33 cellular contexts compared by ENCODE assay signal in the genomic region with DNA sequence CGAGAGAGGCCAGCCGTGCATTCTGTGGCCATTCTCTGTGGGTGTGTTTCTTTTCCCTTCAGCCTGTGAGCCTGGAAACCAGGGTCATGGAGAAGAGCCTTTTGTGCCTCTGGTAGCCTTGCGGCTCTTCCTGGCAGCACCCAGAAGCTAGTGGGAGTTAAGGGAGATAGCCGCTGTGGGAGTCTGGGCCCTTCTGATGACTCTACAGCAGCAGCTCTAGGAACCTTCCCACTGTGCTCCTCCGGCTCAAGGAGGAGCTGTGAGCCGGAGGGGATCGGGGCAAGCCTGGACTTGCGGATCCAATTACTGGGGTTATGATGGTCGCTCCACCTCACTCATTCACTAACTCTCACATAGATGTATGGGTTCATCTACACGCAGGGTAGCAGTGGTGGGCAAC. TPM values are rescaled to one million over a fixed set of nuclear protein-coding genes. Genes with fewer than 3 reads are reported as not detected.
DNase-seq lines count a peak whose midpoint lies in the region; ATAC-seq and TF ChIP-seq lines count a peak whose summit lies in the region.
"Had no signal": no experiment of that assay in that cellular context is flagged by ENCODE, and none has a peak within 500 bp of the region (broad histone marks: within the 10 kb centered on the region; RNA-seq: fewer than 3 reads in every experiment).

No MANE protein-coding gene starts in this region.

- intact Hi-C loops in natural killer cell (cut with micrococcal nuclease) = no loop called here
- intact Hi-C loops in CD14-positive monocyte (cut with micrococcal nuclease) = no loop called here
- intact Hi-C loops in aorta (cut with DNase I) = loop anchor here in 1 of 2 donors (5.0 kb wide), 1 partner anchor 36 kb away; no protein-coding TSS in a partner anchor

- no peak overlapping the region for H3K4me3 ChIP-seq in aorta (ENCODE audit: low read length in 2 of 2)
- H3K4me3 ChIP-seq: adrenal gland; BLaER1 treated with 17β-estradiol and CSF1 and Interleukin-3, amounts not matched to agents 10 nM and 100 nM; body of pancreas; dorsolateral prefrontal cortex; gastroesophageal sphincter; GM12878; lung; MG63; mucosa of descending colon; SK-N-MC; skin epidermis; thoracic aorta had no signal

- H3K27ac Mint-ChIP-seq in natural killer cell = peak overlapping the region; percentile 42 to 48
- no peak overlapping the region for H3K27ac Mint-ChIP-seq in natural killer cell treated with Interleukin-12 subunit alpha and Interleukin-12 subunit beta and Interleukin-15 and Interleukin-18, amount 100 ng/mL, for 72 hours
- H3K27ac Mint-ChIP-seq in T-helper 17 cell = peak overlapping the region; percentile 14
- H3K27ac Mint-ChIP-seq in nephron progenitor cell = peak overlapping the region; percentile 96
- peak overlapping the region in 1 of 7 donors; percentile 33 for H3K27ac Mint-ChIP-seq in CD14-positive monocyte
- H3K27ac Mint-ChIP-seq in effector memory CD8-positive, alpha-beta T cell = peak overlapping the region in 1 of 2 donors; percentile 80
- H3K27ac Mint-ChIP-seq: activated CD4-positive, alpha-beta memory T cell treated with anti-CD3 and anti-CD28 coated beads, Interleukin-2, amount 10 ng/mL, durations not matched to agents 7 days and 5 days had no signal

- H3K4me1 ChIP-seq in aorta (ENCODE audit: control insufficient read depth in 1 of 2, insufficient read depth in 2 of 2, low read length in 2 of 2) = no peaks in the 10 kb centered on the region

- no peaks in the 10 kb centered on the region for H3K27me3 ChIP-seq in aorta (ENCODE audit: control insufficient read depth in 1 of 2, insufficient read depth in 2 of 2, low read length in 1 of 2)
- H3K27me3 ChIP-seq: adrenal gland; BLaER1 treated with 17β-estradiol and CSF1 and Interleukin-3, amounts not matched to agents 10 nM and 100 nM; body of pancreas; dorsolateral prefrontal cortex; gastroesophageal sphincter; MG63 had no signal

- H3K9me3 Mint-ChIP-seq in natural killer cell (no peaks in the 10 kb centered on the region), nephron progenitor cell (no peaks in the 10 kb centered on the region), CD14-positive monocyte (no peaks in the 10 kb centered on the region)
- no peaks in the 10 kb centered on the region for H3K9me3 Mint-ChIP-seq in natural killer cell treated with Interleukin-12 subunit alpha and Interleukin-12 subunit beta and Interleukin-15 and Interleukin-18, amount 100 ng/mL, for 72 hours
- no peaks in the 10 kb centered on the region for H3K9me3 Mint-ChIP-seq in effector memory CD8-positive, alpha-beta T cell
- H3K9me3 Mint-ChIP-seq: activated CD4-positive, alpha-beta memory T cell treated with anti-CD3 and anti-CD28 coated beads, Interleukin-2, amount 10 ng/mL, durations not matched to agents 7 days and 5 days; nephron had no signal

- 92 to 95% methylated on average over 10 of the region's 10 CpGs for WGBS in aorta, 2 donors

- DNase-seq in natural killer cell (no peak), T-helper 17 cell (peak in 1 of 3 donors; percentile 5), nephron progenitor cell (no peak), CD14-positive monocyte (ENCODE audit: low spot score) (no peak), aorta (no peak)
- no peak for DNase-seq in natural killer cell treated with Interleukin-12 subunit alpha and Interleukin-12 subunit beta and Interleukin-15 and Interleukin-18, amount 100 ng/mL, for 72 hours (ENCODE audit: low spot score)
- no peak for DNase-seq in effector memory CD8-positive, alpha-beta T cell
- DNase-seq: activated CD4-positive, alpha-beta memory T cell treated with anti-CD3 and anti-CD28 coated beads, Interleukin-2, amount 10 ng/mL, durations not matched to agents 7 days and 5 days; activated effector memory CD4-positive, alpha-beta T cell treated with Interleukin-2 at 50 U/mL for 16 hours; body of pancreas; COR-L47; dorsolateral prefrontal cortex; MG63; mucosa of descending colon; NCI-H1417 treated with DMSO at 0.1 percent for 48 hours; NCI-H2081; NCI-H526; NK-92 treated with Interleukin-12 subunit alpha and Interleukin-12 subunit beta, amount 100 ng/mL, for 24 hours; retina; stimulated activated naive CD4-positive, alpha-beta T cell treated with Interleukin-2 at 50 U/mL for 16 hours; T-helper 1 cell had no signal

- H3K36me3 Mint-ChIP-seq in natural killer cell (no peaks in the 10 kb centered on the region), T-helper 17 cell (ENCODE audit: low read depth) (peaks cover 2% of the 10 kb centered on the region), nephron progenitor cell (ENCODE audit: low read depth) (peaks cover 26% of the 10 kb centered on the region), CD14-positive monocyte (peaks cover 57 to 88% of the 10 kb centered on the region in 2 donors)
- no peaks in the 10 kb centered on the region for H3K36me3 Mint-ChIP-seq in natural killer cell treated with Interleukin-12 subunit alpha and Interleukin-12 subunit beta and Interleukin-15 and Interleukin-18, amount 100 ng/mL, for 72 hours
- peaks cover 74% of the 10 kb centered on the region for H3K36me3 Mint-ChIP-seq in effector memory CD8-positive, alpha-beta T cell (ENCODE audit: insufficient read depth)

- H3K4me3 Mint-ChIP-seq in natural killer cell (no peak overlapping the region), T-helper 17 cell (no peak overlapping the region), nephron progenitor cell (no peak overlapping the region), CD14-positive monocyte (no peak overlapping the region)
- H3K4me3 Mint-ChIP-seq in natural killer cell treated with Interleukin-12 subunit alpha and Interleukin-12 subunit beta and Interleukin-15 and Interleukin-18, amount 100 ng/mL, for 72 hours = no peak overlapping the region
- H3K4me3 Mint-ChIP-seq in effector memory CD8-positive, alpha-beta T cell = no peak overlapping the region
- H3K4me3 Mint-ChIP-seq: activated CD4-positive, alpha-beta memory T cell treated with anti-CD3 and anti-CD28 coated beads, Interleukin-2, amount 10 ng/mL, durations not matched to agents 7 days and 5 days had no signal

- H3K36me3 ChIP-seq in aorta (ENCODE audit: control insufficient read depth in 1 of 2, insufficient read depth in 2 of 2, low read length in 1 of 2) = no peaks in the 10 kb centered on the region

- no peak overlapping the region for H3K27ac ChIP-seq in aorta (ENCODE audit: low read depth in 1 of 2, low read length in 2 of 2)
- H3K27ac ChIP-seq: adrenal gland; BLaER1 treated with 17β-estradiol and CSF1 and Interleukin-3, amounts not matched to agents 10 nM and 100 nM; body of pancreas; gastroesophageal sphincter; HL-60; KMS-11; parathyroid adenoma; SK-N-MC; skin epidermis; thoracic aorta had no signal

- H3K4me1 Mint-ChIP-seq in natural killer cell (peaks cover 50 to 51% of the 10 kb centered on the region in 2 donors), T-helper 17 cell (peaks cover 35% of the 10 kb centered on the region), nephron progenitor cell (peaks cover 60% of the 10 kb centered on the region), CD14-positive monocyte (peaks cover 32% of the 10 kb centered on the region)
- peaks cover 31 to 38% of the 10 kb centered on the region in 2 donors for H3K4me1 Mint-ChIP-seq in natural killer cell treated with Interleukin-12 subunit alpha and Interleukin-12 subunit beta and Interleukin-15 and Interleukin-18, amount 100 ng/mL, for 72 hours (ENCODE audit: low read depth in 2 of 2)
- H3K4me1 Mint-ChIP-seq in effector memory CD8-positive, alpha-beta T cell (ENCODE audit: low read depth in 2 of 2) = peaks cover 34 to 39% of the 10 kb centered on the region in 2 donors

- H3K27me3 Mint-ChIP-seq in natural killer cell (ENCODE audit: low read depth in 2 of 2) (no peaks in the 10 kb centered on the region), T-helper 17 cell (no peaks in the 10 kb centered on the region), nephron progenitor cell (ENCODE audit: low read depth, poor library complexity) (peaks cover 4% of the 10 kb centered on the region), CD14-positive monocyte (ENCODE audit: low read depth in 3 of 3) (no peaks in the 10 kb centered on the region)
- no peaks in the 10 kb centered on the region for H3K27me3 Mint-ChIP-seq in natural killer cell treated with Interleukin-12 subunit alpha and Interleukin-12 subunit beta and Interleukin-15 and Interleukin-18, amount 100 ng/mL, for 72 hours
- H3K27me3 Mint-ChIP-seq in effector memory CD8-positive, alpha-beta T cell = no peaks in the 10 kb centered on the region
- H3K27me3 Mint-ChIP-seq: activated CD4-positive, alpha-beta memory T cell treated with anti-CD3 and anti-CD28 coated beads, Interleukin-2, amount 10 ng/mL, durations not matched to agents 7 days and 5 days had no signal

- ATAC-seq in natural killer cell (no peak), T-helper 17 cell (no peak), aorta (ENCODE audit: low FRiP score) (no peak)
- no peak for ATAC-seq in natural killer cell treated with Interleukin-12 subunit alpha and Interleukin-12 subunit beta and Interleukin-15 and Interleukin-18, amount 100 ng/mL, for 72 hours
- ATAC-seq in effector memory CD8-positive, alpha-beta T cell (replicated peaks) = no peak
- ATAC-seq: body of pancreas, gastroesophageal sphincter, GM12878, mucosa of descending colon had no signal

- H3K9me3 ChIP-seq in T-helper 17 cell (ENCODE audit: control insufficient read depth, low read length, poor library complexity, severe bottlenecking) (no peaks in the 10 kb centered on the region), aorta (ENCODE audit: control insufficient read depth, low read length) (no peaks in the 10 kb centered on the region)
- H3K9me3 ChIP-seq: adrenal gland; BLaER1 treated with 17β-estradiol and CSF1 and Interleukin-3, amounts not matched to agents 10 nM and 100 nM; body of pancreas; gastroesophageal sphincter; MG63; mucosa of descending colon; thoracic aorta had no signal

- TF ChIP-seq CTCF in natural killer cell (IDR thresholded peaks at IDR 0.05) (no peak), nephron progenitor cell (IDR thresholded peaks at IDR 0.05) (no peak), CD14-positive monocyte (IDR thresholded peaks at IDR 0.05) (no peak)

RNA-seq across cellular contexts. Expression of gene GTPBP1, which starts 10.5 kb away (rescaled TPM):
- 100 to 1,000 TPM; 236 to 259 (median 249) TPM for total RNA-seq in natural killer cell
- total RNA-seq in natural killer cell treated with Interleukin-12 subunit alpha and Interleukin-12 subunit beta and Interleukin-15 and Interleukin-18, amount 100 ng/mL, for 72 hours = 100 to 1,000 TPM; 135 to 192 TPM
- 100 to 1,000 TPM; 220 to 235 TPM for total RNA-seq in T-helper 17 cell
- polyA plus RNA-seq in CD14-positive monocyte = 10 to 100 TPM in 1 of 2 donors, 1 to 10 TPM in 1; 6.7 to 12.7 TPM
- total RNA-seq in aorta = 10 to 100 TPM; 49.5 to 59.2 TPM
- polyA plus RNA-seq in aorta = 10 to 100 TPM; 10.5 to 21.6 TPM

RNA-seq across cellular contexts. Expression of gene JOSD1, which starts 15.5 kb away (rescaled TPM):
- total RNA-seq in natural killer cell (100 to 1,000 TPM; 123 to 165 (median 128) TPM), T-helper 17 cell (100 to 1,000 TPM; 132 to 157 TPM), aorta (10 to 100 TPM; 54.0 to 54.7 TPM)
- total RNA-seq in natural killer cell treated with Interleukin-12 subunit alpha and Interleukin-12 subunit beta and Interleukin-15 and Interleukin-18, amount 100 ng/mL, for 72 hours = 10 to 100 TPM; 53.6 to 62.3 TPM
- polyA plus RNA-seq in CD14-positive monocyte (1 to 10 TPM; 7.1 to 7.2 TPM), aorta (10 to 100 TPM; 19.7 to 30.0 TPM)

RNA-seq across cellular contexts. Expression of gene TOMM22, which starts 34.5 kb away (rescaled TPM):
- total RNA-seq in natural killer cell (10 to 100 TPM; 45.9 to 50.6 (median 47.5) TPM), T-helper 17 cell (10 to 100 TPM; 56.3 to 63.5 TPM), aorta (10 to 100 TPM; 36.0 to 39.2 TPM)
- total RNA-seq in natural killer cell treated with Interleukin-12 subunit alpha and Interleukin-12 subunit beta and Interleukin-15 and Interleukin-18, amount 100 ng/mL, for 72 hours = 100 to 1,000 TPM; 109 to 153 TPM
- polyA plus RNA-seq in CD14-positive monocyte (10 to 100 TPM; 58.0 to 71.4 TPM), aorta (10 to 100 TPM; 28.9 to 42.4 TPM)

RNA-seq across cellular contexts. Expression of gene SUN2, which starts 39.5 kb away (rescaled TPM):
- total RNA-seq in natural killer cell (1,000 to 10,000 TPM in 1 of 3 donors, 100 to 1,000 TPM in 2; 882 to 1,056 (median 886) TPM), T-helper 17 cell (100 to 1,000 TPM; 426 to 485 TPM), aorta (100 to 1,000 TPM; 275 to 495 TPM)
- total RNA-seq in natural killer cell treated with Interleukin-12 subunit alpha and Interleukin-12 subunit beta and Interleukin-15 and Interleukin-18, amount 100 ng/mL, for 72 hours = 100 to 1,000 TPM; 203 to 215 TPM
- polyA plus RNA-seq in CD14-positive monocyte (10 to 100 TPM; 95.8 to 97.8 TPM), aorta (100 to 1,000 TPM in 1 of 2 donors, 10 to 100 TPM in 1; 95.4 to 303 TPM)

RNA-seq across cellular contexts. Expression of gene CBY1, which starts 59.8 kb away (rescaled TPM):
- total RNA-seq in natural killer cell (10 to 100 TPM in 2 of 3 donors, 1 to 10 TPM in 1; 8.2 to 10.9 (median 10.8) TPM), T-helper 17 cell (10 to 100 TPM; 11.9 to 12.3 TPM), aorta (10 to 100 TPM; 24.0 to 35.2 TPM)
- total RNA-seq in natural killer cell treated with Interleukin-12 subunit alpha and Interleukin-12 subunit beta and Interleukin-15 and Interleukin-18, amount 100 ng/mL, for 72 hours = 10 to 100 TPM in 1 of 2 donors, 1 to 10 TPM in 1; 8.7 to 12.4 TPM
- polyA plus RNA-seq in CD14-positive monocyte (1 to 10 TPM; 1.1 to 1.7 TPM), aorta (10 to 100 TPM; 64.6 to 66.5 TPM)

Comparison
In these comparisons a context has a peak if more than half of its experiments do, and no peak if none do; other contexts are left out.
1. H3K27ac Mint-ChIP-seq: peak in natural killer cell (2 of 2), T-helper 17 cell (single experiment) and nephron progenitor cell (single experiment); none in natural killer cell treated with Interleukin-12 subunit alpha and Interleukin-12 subunit beta and Interleukin-15 and Interleukin-18, amount 100 ng/mL, for 72 hours (0 of 2).